13 cellular contexts compared by ENCODE assay signal in genomic region chr18:46336278-46337205, GRCh38.
DNase-seq lines count a peak whose midpoint lies in the region; ATAC-seq and TF ChIP-seq lines count a peak whose summit lies in the region.
"Had no signal": no experiment of that assay in that cellular context is flagged by ENCODE, and none has a peak within 500 bp of the region (broad histone marks: within the 10 kb centered on the region; RNA-seq: fewer than 3 reads in every experiment).

No MANE protein-coding gene starts in this region.

- H3K36me3 ChIP-seq in WERI-Rb-1: peaks cover 22% of the 10 kb centered on the region
- no peaks in the 10 kb centered on the region for H3K36me3 ChIP-seq in mesendoderm (ENCODE audit: control insufficient read depth, insufficient read depth, low read length)
- H3K36me3 ChIP-seq: tibial artery had no signal

- no peak overlapping the region for H3K18ac ChIP-seq in mesendoderm (ENCODE audit: low read length)

- no peak overlapping the region for H3K27ac Mint-ChIP-seq in stimulated activated naive CD8-positive, alpha-beta T cell treated with anti-CD3 and anti-CD28 coated beads, Interleukin-15, Interleukin-2, amounts not matched to agents 100 ng/mL and 50 ng/mL, for 24 hours
- H3K27ac Mint-ChIP-seq in stimulated activated naive CD8-positive, alpha-beta T cell treated with anti-CD3 and anti-CD28 coated beads, Interleukin-15, amount 100 ng/mL, for 72 hours: no peak overlapping the region

- H4K8ac ChIP-seq in mesendoderm (ENCODE audit: low read depth, low read length): no peak overlapping the region

- no peak overlapping the region for H2BK15ac ChIP-seq in mesendoderm (replicated peaks; ENCODE audit: low read depth)

- H3K36me3 Mint-ChIP-seq in stimulated activated naive CD8-positive, alpha-beta T cell treated with anti-CD3 and anti-CD28 coated beads, Interleukin-15, Interleukin-2, amounts not matched to agents 100 ng/mL and 50 ng/mL, for 24 hours (ENCODE audit: low read depth): no peaks in the 10 kb centered on the region

- H3K9me3 ChIP-seq in WERI-Rb-1 (ENCODE audit: severe bottlenecking): no peaks in the 10 kb centered on the region
- H3K9me3 ChIP-seq: tibial artery had no signal

- H3K4me1 ChIP-seq in mesendoderm (ENCODE audit: control insufficient read depth, low read depth, low read length): peaks cover 5% of the 10 kb centered on the region
- H3K4me1 ChIP-seq in foreskin keratinocyte: peaks cover 9% of the 10 kb centered on the region

- no peak for DNase-seq in stimulated activated naive CD8-positive, alpha-beta T cell treated with anti-CD3 and anti-CD28 coated beads, Interleukin-15, amount 100 ng/mL, for 72 hours
- DNase-seq in WERI-Rb-1 (no peak), mesendoderm (no peak), NCI-H446 (lab: John Stamatoyannopoulos, UW) (no peak), foreskin keratinocyte (no peak), CD1c-positive myeloid dendritic cell (ENCODE audit: extremely low spot score) (no peak)
- DNase-seq: central memory CD4-positive, alpha-beta T cell; NCI-H2029 had no signal

- H3K27ac ChIP-seq in WERI-Rb-1 (peak overlapping the region; percentile 96), mesendoderm (ENCODE audit: low read depth, low read length) (no peak overlapping the region), foreskin keratinocyte (no peak overlapping the region)
- H3K27ac ChIP-seq: tibial artery, VCaP had no signal

- TF ChIP-seq CTCF in WERI-Rb-1 (IDR thresholded peaks at IDR 0.05; ENCODE audit: low read depth, low read length) (no peak), foreskin keratinocyte (conservative IDR thresholded peaks at IDR 0.05) (no peak)

- H3K4me3 Mint-ChIP-seq in stimulated activated naive CD8-positive, alpha-beta T cell treated with anti-CD3 and anti-CD28 coated beads, Interleukin-15, Interleukin-2, amounts not matched to agents 100 ng/mL and 50 ng/mL, for 24 hours: peak overlapping the region; percentile 70
- H3K4me3 Mint-ChIP-seq in stimulated activated naive CD8-positive, alpha-beta T cell treated with anti-CD3 and anti-CD28 coated beads, Interleukin-15, amount 100 ng/mL, for 72 hours: no peak overlapping the region

- peaks cover 2% of the 10 kb centered on the region for H3K79me1 ChIP-seq in mesendoderm (ENCODE audit: low read length)

- peaks cover 2% of the 10 kb centered on the region for H3K79me2 ChIP-seq in mesendoderm (ENCODE audit: control insufficient read depth, insufficient read depth, low read length)

- H3K4me1 Mint-ChIP-seq in stimulated activated naive CD8-positive, alpha-beta T cell treated with anti-CD3 and anti-CD28 coated beads, Interleukin-15, Interleukin-2, amounts not matched to agents 100 ng/mL and 50 ng/mL, for 24 hours (ENCODE audit: low read depth): peaks cover 39% of the 10 kb centered on the region
- peaks cover 48% of the 10 kb centered on the region for H3K4me1 Mint-ChIP-seq in stimulated activated naive CD8-positive, alpha-beta T cell treated with anti-CD3 and anti-CD28 coated beads, Interleukin-15, amount 100 ng/mL, for 72 hours

- no peak overlapping the region for H3K4ac ChIP-seq in mesendoderm (ENCODE audit: low read depth, low read length)

- no peaks in the 10 kb centered on the region for H3K27me3 ChIP-seq in WERI-Rb-1 (ENCODE audit: insufficient read depth, low read depth, severe bottlenecking)
- H3K27me3 ChIP-seq in mesendoderm (ENCODE audit: insufficient read depth, low read length, poor library complexity): no peaks in the 10 kb centered on the region
- no peaks in the 10 kb centered on the region for H3K27me3 ChIP-seq in foreskin keratinocyte

- peak overlapping the region; percentile 67 for H3K4me3 ChIP-seq in WERI-Rb-1 (ENCODE audit: low read depth, low read length)
- no peak overlapping the region for H3K4me3 ChIP-seq in mesendoderm (ENCODE audit: low read length)
- H3K4me3 ChIP-seq: tibial artery had no signal

- H3K4me2 ChIP-seq in mesendoderm (ENCODE audit: low read length): no peak overlapping the region

- H3K9ac ChIP-seq in mesendoderm (ENCODE audit: low read length): no peak overlapping the region

- no peaks in the 10 kb centered on the region for H3K9me3 Mint-ChIP-seq in stimulated activated naive CD8-positive, alpha-beta T cell treated with anti-CD3 and anti-CD28 coated beads, Interleukin-15, Interleukin-2, amounts not matched to agents 100 ng/mL and 50 ng/mL, for 24 hours
- H3K9me3 Mint-ChIP-seq in stimulated activated naive CD8-positive, alpha-beta T cell treated with anti-CD3 and anti-CD28 coated beads, Interleukin-15, amount 100 ng/mL, for 72 hours: no peaks in the 10 kb centered on the region

- WGBS in mesendoderm (ENCODE audit: extremely low coverage, insufficient coverage, low lambda C conversion rate): 100% methylated on average over 1 of the region's 8 CpGs

- H4K5ac ChIP-seq in mesendoderm (ENCODE audit: low read length): no peak overlapping the region

- ATAC-seq in stimulated activated naive CD8-positive, alpha-beta T cell treated with anti-CD3 and anti-CD28 coated beads, Interleukin-15, amount 100 ng/mL, for 72 hours: no peak
- ATAC-seq in foreskin keratinocyte: no peak
- no peak for ATAC-seq in HG03432 (IDR thresholded peaks at IDR 0.05; ENCODE audit: unreplicated experiment)
- ATAC-seq: left lobe of liver had no signal

- H3K56ac ChIP-seq in mesendoderm (ENCODE audit: low read length): peak overlapping the region; percentile 4

- H2AK5ac ChIP-seq in mesendoderm (ENCODE audit: low read length): no peak overlapping the region

- peak overlapping the region; percentile 4 for H2BK120ac ChIP-seq in mesendoderm (ENCODE audit: low read depth, low read length)

- no peak overlapping the region for H2BK5ac ChIP-seq in mesendoderm (ENCODE audit: low read length)

- peaks cover 69% of the 10 kb centered on the region for H3K27me3 Mint-ChIP-seq in stimulated activated naive CD8-positive, alpha-beta T cell treated with anti-CD3 and anti-CD28 coated beads, Interleukin-15, Interleukin-2, amounts not matched to agents 100 ng/mL and 50 ng/mL, for 24 hours
- peaks cover 75% of the 10 kb centered on the region for H3K27me3 Mint-ChIP-seq in stimulated activated naive CD8-positive, alpha-beta T cell treated with anti-CD3 and anti-CD28 coated beads, Interleukin-15, amount 100 ng/mL, for 72 hours

- no peak overlapping the region for H3K23ac ChIP-seq in mesendoderm (ENCODE audit: low read length)
